In the genomic region with DNA sequence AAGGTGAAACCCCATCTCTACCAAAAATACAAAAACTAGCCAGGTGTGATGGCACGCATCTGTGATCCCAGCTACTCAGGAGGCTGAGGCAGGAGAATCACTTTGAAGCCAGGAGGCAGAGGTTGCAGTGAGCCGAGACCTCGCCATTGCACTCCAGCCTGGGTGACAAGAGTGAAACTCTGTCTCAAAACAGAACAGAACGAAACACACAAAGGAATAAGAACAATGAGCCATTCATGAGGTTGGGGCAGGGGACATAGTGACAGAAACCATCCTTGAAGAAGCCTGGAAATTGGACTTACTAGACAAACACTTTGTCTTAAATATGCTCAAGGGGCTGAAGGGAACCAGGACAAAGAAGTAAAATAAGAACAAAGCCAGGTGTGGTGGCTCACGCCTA, we compare ENCODE assay signal across 17 cellular contexts.
"Had no signal": no experiment of that assay in that cellular context is flagged by ENCODE, and none has a peak within 500 bp of the region (broad histone marks: within the 10 kb centered on the region; RNA-seq: fewer than 3 reads in every experiment).

No MANE protein-coding gene starts in this region.

- H3K4me3 Mint-ChIP-seq: activated B cell treated with CpG ODN at 0.5 μM for 24 hours; activated naive CD8-positive, alpha-beta T cell treated with anti-CD3 and anti-CD28 coated beads, Interleukin-2, amount 10 ng/mL, durations not matched to agents 7 days and 5 days; naive thymus-derived CD8-positive, alpha-beta T cell; type B pancreatic cell had no signal

- H3K9me3 Mint-ChIP-seq: activated B cell treated with CpG ODN at 0.5 μM for 24 hours; activated naive CD8-positive, alpha-beta T cell treated with anti-CD3 and anti-CD28 coated beads, Interleukin-2, amount 10 ng/mL, durations not matched to agents 7 days and 5 days; naive thymus-derived CD8-positive, alpha-beta T cell; type B pancreatic cell had no signal

- H3K27me3 ChIP-seq: breast epithelium, hepatocyte, right atrium auricular region, suprapubic skin had no signal

- H3K27me3 Mint-ChIP-seq: activated B cell treated with CpG ODN at 0.5 μM for 24 hours; activated naive CD8-positive, alpha-beta T cell treated with anti-CD3 and anti-CD28 coated beads, Interleukin-2, amount 10 ng/mL, durations not matched to agents 7 days and 5 days; naive thymus-derived CD8-positive, alpha-beta T cell; type B pancreatic cell had no signal

- H3K27ac ChIP-seq: breast epithelium, hepatocyte, right atrium auricular region, skin epidermis, suprapubic skin had no signal

- DNase-seq: activated B cell treated with CpG ODN at 0.5 μM for 24 hours; activated effector memory CD4-positive, alpha-beta T cell treated with Interleukin-2 at 50 U/mL for 16 hours; activated naive CD8-positive, alpha-beta T cell treated with anti-CD3 and anti-CD28 coated beads, Interleukin-2, amount 10 ng/mL, durations not matched to agents 7 days and 5 days; activated T-cell treated with anti-CD3 and anti-CD28 coated beads, Interleukin-2, amount 50 U/mL, for 1 hour; kidney; left ventricle myocardium superior; mesenchymal stem cell; naive thymus-derived CD8-positive, alpha-beta T cell; stimulated activated CD4-positive, alpha-beta T cell treated with anti-CD3 and anti-CD28 coated beads, Interleukin-15, amount 100 ng/mL, for 24 hours; stimulated activated CD4-positive, alpha-beta T cell treated with anti-CD3 and anti-CD28 coated beads, Interleukin-4, amount 100 ng/mL, for 24 hours; stimulated activated naive CD4-positive, alpha-beta T cell treated with Interleukin-2 at 50 U/mL for 16 hours had no signal

- H3K27ac Mint-ChIP-seq: activated B cell treated with CpG ODN at 0.5 μM for 24 hours had no signal
